1 cellular context compared by ENCODE assay signal in genomic region chr20:36071848-36072247, GRCh38.
TF ChIP-seq lines count a peak whose summit lies in the region.

No MANE protein-coding gene starts in this region.

TF ChIP-seq in GM23338, 12 proteins besides CTCF, POLR2A, EP300 and RAD21 (continued from another document):
- TF ChIP-seq, protein P1, sequence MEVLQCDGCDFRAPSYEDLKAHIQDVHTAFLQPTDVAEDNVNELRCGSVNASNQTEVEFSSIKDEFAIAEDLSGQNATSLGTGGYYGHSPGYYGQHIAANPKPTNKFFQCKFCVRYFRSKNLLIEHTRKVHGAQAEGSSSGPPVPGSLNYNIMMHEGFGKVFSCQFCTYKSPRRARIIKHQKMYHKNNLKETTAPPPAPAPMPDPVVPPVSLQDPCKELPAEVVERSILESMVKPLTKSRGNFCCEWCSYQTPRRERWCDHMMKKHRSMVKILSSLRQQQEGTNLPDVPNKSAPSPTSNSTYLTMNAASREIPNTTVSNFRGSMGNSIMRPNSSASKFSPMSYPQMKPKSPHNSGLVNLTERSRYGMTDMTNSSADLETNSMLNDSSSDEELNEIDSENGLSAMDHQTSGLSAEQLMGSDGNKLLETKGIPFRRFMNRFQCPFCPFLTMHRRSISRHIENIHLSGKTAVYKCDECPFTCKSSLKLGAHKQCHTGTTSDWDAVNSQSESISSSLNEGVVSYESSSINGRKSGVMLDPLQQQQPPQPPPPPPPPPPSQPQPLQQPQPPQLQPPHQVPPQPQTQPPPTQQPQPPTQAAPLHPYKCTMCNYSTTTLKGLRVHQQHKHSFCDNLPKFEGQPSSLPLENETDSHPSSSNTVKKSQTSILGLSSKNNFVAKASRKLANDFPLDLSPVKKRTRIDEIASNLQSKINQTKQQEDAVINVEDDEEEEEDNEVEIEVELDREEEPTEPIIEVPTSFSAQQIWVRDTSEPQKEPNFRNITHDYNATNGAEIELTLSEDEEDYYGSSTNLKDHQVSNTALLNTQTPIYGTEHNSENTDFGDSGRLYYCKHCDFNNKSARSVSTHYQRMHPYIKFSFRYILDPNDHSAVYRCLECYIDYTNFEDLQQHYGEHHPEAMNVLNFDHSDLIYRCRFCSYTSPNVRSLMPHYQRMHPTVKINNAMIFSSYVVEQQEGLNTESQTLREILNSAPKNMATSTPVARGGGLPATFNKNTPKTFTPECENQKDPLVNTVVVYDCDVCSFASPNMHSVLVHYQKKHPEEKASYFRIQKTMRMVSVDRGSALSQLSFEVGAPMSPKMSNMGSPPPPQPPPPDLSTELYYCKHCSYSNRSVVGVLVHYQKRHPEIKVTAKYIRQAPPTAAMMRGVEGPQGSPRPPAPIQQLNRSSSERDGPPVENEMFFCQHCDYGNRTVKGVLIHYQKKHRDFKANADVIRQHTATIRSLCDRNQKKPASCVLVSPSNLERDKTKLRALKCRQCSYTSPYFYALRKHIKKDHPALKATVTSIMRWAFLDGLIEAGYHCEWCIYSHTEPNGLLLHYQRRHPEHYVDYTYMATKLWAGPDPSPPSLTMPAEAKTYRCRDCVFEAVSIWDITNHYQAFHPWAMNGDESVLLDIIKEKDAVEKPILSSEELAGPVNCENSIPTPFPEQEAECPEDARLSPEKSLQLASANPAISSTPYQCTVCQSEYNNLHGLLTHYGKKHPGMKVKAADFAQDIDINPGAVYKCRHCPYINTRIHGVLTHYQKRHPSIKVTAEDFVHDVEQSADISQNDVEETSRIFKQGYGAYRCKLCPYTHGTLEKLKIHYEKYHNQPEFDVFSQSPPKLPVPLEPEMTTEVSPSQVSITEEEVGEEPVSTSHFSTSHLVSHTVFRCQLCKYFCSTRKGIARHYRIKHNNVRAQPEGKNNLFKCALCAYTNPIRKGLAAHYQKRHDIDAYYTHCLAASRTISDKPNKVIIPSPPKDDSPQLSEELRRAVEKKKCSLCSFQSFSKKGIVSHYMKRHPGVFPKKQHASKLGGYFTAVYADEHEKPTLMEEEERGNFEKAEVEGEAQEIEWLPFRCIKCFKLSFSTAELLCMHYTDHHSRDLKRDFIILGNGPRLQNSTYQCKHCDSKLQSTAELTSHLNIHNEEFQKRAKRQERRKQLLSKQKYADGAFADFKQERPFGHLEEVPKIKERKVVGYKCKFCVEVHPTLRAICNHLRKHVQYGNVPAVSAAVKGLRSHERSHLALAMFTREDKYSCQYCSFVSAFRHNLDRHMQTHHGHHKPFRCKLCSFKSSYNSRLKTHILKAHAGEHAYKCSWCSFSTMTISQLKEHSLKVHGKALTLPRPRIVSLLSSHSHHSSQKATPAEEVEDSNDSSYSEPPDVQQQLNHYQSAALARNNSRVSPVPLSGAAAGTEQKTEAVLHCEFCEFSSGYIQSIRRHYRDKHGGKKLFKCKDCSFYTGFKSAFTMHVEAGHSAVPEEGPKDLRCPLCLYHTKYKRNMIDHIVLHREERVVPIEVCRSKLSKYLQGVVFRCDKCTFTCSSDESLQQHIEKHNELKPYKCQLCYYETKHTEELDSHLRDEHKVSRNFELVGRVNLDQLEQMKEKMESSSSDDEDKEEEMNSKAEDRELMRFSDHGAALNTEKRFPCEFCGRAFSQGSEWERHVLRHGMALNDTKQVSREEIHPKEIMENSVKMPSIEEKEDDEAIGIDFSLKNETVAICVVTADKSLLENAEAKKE (CRISPR knock-in tag; IDR thresholded peaks at IDR 0.05) = no peak
- TF ChIP-seq POLR2AphosphoS5 (IDR thresholded peaks at IDR 0.05; ENCODE audit: low read depth) = no peak
- no peak for TF ChIP-seq EZH2phosphoT487 (IDR thresholded peaks at IDR 0.05; ENCODE audit: unreplicated experiment)
- no peak for TF ChIP-seq STAT1 (IDR thresholded peaks at IDR 0.05; ENCODE audit: unreplicated experiment)
- TF ChIP-seq, protein P2, sequence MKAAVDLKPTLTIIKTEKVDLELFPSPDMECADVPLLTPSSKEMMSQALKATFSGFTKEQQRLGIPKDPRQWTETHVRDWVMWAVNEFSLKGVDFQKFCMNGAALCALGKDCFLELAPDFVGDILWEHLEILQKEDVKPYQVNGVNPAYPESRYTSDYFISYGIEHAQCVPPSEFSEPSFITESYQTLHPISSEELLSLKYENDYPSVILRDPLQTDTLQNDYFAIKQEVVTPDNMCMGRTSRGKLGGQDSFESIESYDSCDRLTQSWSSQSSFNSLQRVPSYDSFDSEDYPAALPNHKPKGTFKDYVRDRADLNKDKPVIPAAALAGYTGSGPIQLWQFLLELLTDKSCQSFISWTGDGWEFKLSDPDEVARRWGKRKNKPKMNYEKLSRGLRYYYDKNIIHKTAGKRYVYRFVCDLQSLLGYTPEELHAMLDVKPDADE (IDR thresholded peaks at IDR 0.05) = no peak
- no peak for TF ChIP-seq NANOG (IDR thresholded peaks at IDR 0.05; ENCODE audit: borderline replicate concordance)
- no peak for TF ChIP-seq REST (IDR thresholded peaks at IDR 0.05; ENCODE audit: unreplicated experiment)
